Comparison of ENCODE assay signal across 19 cellular contexts in the genomic region with DNA sequence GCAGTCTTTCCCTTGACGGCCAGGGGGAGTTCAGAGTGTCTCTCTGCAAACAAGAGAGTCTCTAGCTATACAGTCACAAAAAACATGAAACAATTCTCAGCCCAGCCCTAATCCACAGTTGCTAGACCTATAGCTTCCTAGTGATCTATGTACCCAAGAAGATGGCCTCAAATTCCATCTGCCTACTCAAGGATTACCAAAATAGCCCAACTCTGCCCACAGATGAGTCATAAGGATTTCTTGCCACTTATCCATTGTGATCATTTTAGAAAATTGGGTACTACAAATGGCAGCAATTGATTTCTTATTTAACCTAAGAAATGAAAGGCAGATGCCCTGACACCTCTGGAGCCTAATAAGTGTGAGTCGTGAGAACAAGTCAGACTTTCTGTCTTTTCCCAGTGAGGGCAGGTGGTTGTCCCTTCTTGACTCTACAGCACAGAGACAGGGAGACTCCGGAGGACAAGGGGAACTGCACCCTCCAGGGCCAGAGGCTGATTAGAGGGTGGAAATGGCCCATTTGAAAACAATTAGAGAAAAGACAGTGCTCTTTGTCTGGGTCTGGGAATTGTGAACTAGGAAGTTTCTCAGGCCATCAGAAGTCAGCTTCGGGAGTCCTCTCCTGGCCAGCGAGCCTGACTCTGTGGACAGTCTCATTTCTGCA.
DNase-seq lines count a peak whose midpoint lies in the region; ATAC-seq, FAIRE-seq and TF ChIP-seq lines count a peak whose summit lies in the region.
"Had no signal": no experiment of that assay in that cellular context is flagged by ENCODE, and none has a peak within 500 bp of the region (broad histone marks: within the 10 kb centered on the region; RNA-seq: fewer than 3 reads in every experiment).

No MANE protein-coding gene starts in this region.

- no peak overlapping the region for H3K9ac ChIP-seq in HepG2 (ENCODE audit: insufficient read depth, low read depth, low read length)

- H3K4me2 ChIP-seq in HepG2 (ENCODE audit: low read depth, low read length) = no peak overlapping the region

- WGBS in HepG2 (ENCODE audit: low lambda C conversion rate) = 52% methylated on average over 5 of the region's 5 CpGs
- WGBS in right lobe of liver (ENCODE audit: insufficient coverage, low coverage, low lambda C conversion rate, missing lambda C conversion rate) = 66% methylated on average over 4 of the region's 5 CpGs
- WGBS in esophagus squamous epithelium, 2 donors = 76 to 82% methylated on average over 4 to 5 of the region's 5 CpGs

- TF ChIP-seq EP300 in HepG2 (IDR thresholded peaks at IDR 0.05; ENCODE audit: low read depth in 2 of 2, low read length in 2 of 2) (no peak), HepG2 (CRISPR knock-in tag; IDR thresholded peaks at IDR 0.05; ENCODE audit: borderline replicate concordance) (no peak)

- TF ChIP-seq POLR2A in HepG2 (IDR thresholded peaks at IDR 0.05; ENCODE audit: insufficient read depth in 1 of 2, low read depth in 2 of 2, low read length in 2 of 2) (no peak), right lobe of liver (IDR thresholded peaks at IDR 0.05) (no peak), esophagus squamous epithelium (IDR thresholded peaks at IDR 0.05) (no peak)

- no peak overlapping the region for H2AFZ ChIP-seq in HepG2 (ENCODE audit: low read length)

- H3K9me3 ChIP-seq in HepG2 (ENCODE audit: low read length) (no peaks in the 10 kb centered on the region), right lobe of liver (no peaks in the 10 kb centered on the region), esophagus squamous epithelium (no peaks in the 10 kb centered on the region)
- H3K9me3 ChIP-seq: adrenal gland, gastroesophageal sphincter, vagina had no signal

- H4K20me1 ChIP-seq in HepG2 (ENCODE audit: insufficient read depth, low read length) = no peaks in the 10 kb centered on the region

- H3K27ac ChIP-seq in HepG2 (ENCODE audit: extremely low read length, insufficient read depth, low read length) (no peak overlapping the region), right lobe of liver (no peak overlapping the region), esophagus squamous epithelium (no peak overlapping the region)
- H3K27ac ChIP-seq: adrenal gland, gastroesophageal sphincter, vagina had no signal

- CTCF ChIA-PET in HepG2 (lab: Yijun Ruan, JAX; ENCODE audit: low intra/inter-chr PET ratio, low total read pairs) = no interaction called here

- no peak for TF ChIP-seq RAD21 in HepG2 (CRISPR knock-in tag; IDR thresholded peaks at IDR 0.05)

- POLR2A ChIA-PET in HepG2 (lab: Yijun Ruan, JAX) = interaction anchor here (0.9 kb wide), 1 partner anchor 182 kb away, joined by 3 read pairs; a partner anchor contains a TSS

- peaks cover 49% of the 10 kb centered on the region for H3K4me1 ChIP-seq in HepG2 (ENCODE audit: insufficient read depth, low read length)
- H3K4me1 ChIP-seq in right lobe of liver = no peaks in the 10 kb centered on the region
- H3K4me1 ChIP-seq in esophagus squamous epithelium = no peaks in the 10 kb centered on the region
- H3K4me1 ChIP-seq: adrenal gland, gastroesophageal sphincter, vagina had no signal

- H3K79me2 ChIP-seq in HepG2 (ENCODE audit: insufficient read depth, low read length) = no peaks in the 10 kb centered on the region

- in situ Hi-C loops in HepG2 (cut with HindIII; ENCODE audit: extremely low pct_ligation_motif_present, low pct_unique_long_range_greater_than_20kb) = no loop called here

- intact Hi-C loops in HepG2 (cut with micrococcal nuclease; ENCODE audit: unreplicated experiment) = no loop called here
- intact Hi-C loops in right lobe of liver (cut with DNase I) = no loop called here
- intact Hi-C loops in esophagus squamous epithelium (cut with DNase I) = loop anchor here (10.0 kb wide), 1 partner anchor 409 kb away; no protein-coding TSS in a partner anchor

- no TSS peak for BruUV-seq in HepG2 (replicated peaks; lab: Mats Ljungman, UMichigan)

- H3K4me3 ChIP-seq in HepG2 (replicated peaks in 1 of 3; ENCODE audit: insufficient read depth in 1 of 3, low read depth in 2 of 3, low read length in 3 of 3) (no peak overlapping the region), right lobe of liver (no peak overlapping the region), esophagus squamous epithelium (no peak overlapping the region)
- H3K4me3 ChIP-seq: adrenal gland, gastroesophageal sphincter, lung, vagina had no signal

- no peak for DNase-seq in HepG2 (ENCODE audit: low spot score)
- DNase-seq in right lobe of liver = no peak
- DNase-seq in islet precursor cell = peak; percentile 91
- DNase-seq in SKM-1 (lab: John Stamatoyannopoulos, UW; ENCODE audit: unreplicated experiment) = no peak
- DNase-seq in esophagus squamous epithelium (lab: John Stamatoyannopoulos, UW) = no peak
- DNase-seq: activated CD4-positive, CD25-positive, alpha-beta regulatory T cell; activated CD8-positive, alpha-beta memory T cell treated with anti-CD3 and anti-CD28 coated beads for 24 hours; adrenal gland; NCI-H1092 treated with DMSO at 0.1 percent for 48 hours; NCI-H226; stimulated activated naive CD8-positive, alpha-beta T cell treated with anti-CD3 and anti-CD28 coated beads, Interleukin-15, amount 100 ng/mL, for 72 hours; T-helper 17 cell had no signal

- peak; percentile 38 for ATAC-seq in HepG2
- no peak for ATAC-seq in right lobe of liver
- peak; percentile 80 for ATAC-seq in SK-N-SH treated with all-trans-retinoic acid at 6 μM for 48 hours
- no peak for ATAC-seq in GM21529 (IDR thresholded peaks at IDR 0.05; ENCODE audit: unreplicated experiment)
- ATAC-seq in HG03378 (IDR thresholded peaks at IDR 0.05; ENCODE audit: unreplicated experiment) = no peak
- ATAC-seq: gastroesophageal sphincter; Right ventricle myocardium inferior; stimulated activated naive CD8-positive, alpha-beta T cell treated with anti-CD3 and anti-CD28 coated beads, Interleukin-15, amount 100 ng/mL, for 72 hours; T-helper 17 cell had no signal

- FAIRE-seq in HepG2 (lab: Jason Lieb, UNC) = no peak

- H3K36me3 ChIP-seq in HepG2 (replicated peaks in 1 of 2; ENCODE audit: control insufficient read depth in 1 of 2, insufficient read depth in 2 of 2, low read length in 2 of 2) (no peaks in the 10 kb centered on the region), right lobe of liver (no peaks in the 10 kb centered on the region), esophagus squamous epithelium (no peaks in the 10 kb centered on the region)
- H3K36me3 ChIP-seq: adrenal gland, gastroesophageal sphincter, vagina had no signal

- TF ChIP-seq CTCF in HepG2 (CRISPR knock-in tag; IDR thresholded peaks at IDR 0.05) (no peak), right lobe of liver (IDR thresholded peaks at IDR 0.05) (no peak), esophagus squamous epithelium (IDR thresholded peaks at IDR 0.05) (no peak)

- no peaks in the 10 kb centered on the region for H3K27me3 ChIP-seq in HepG2 (ENCODE audit: control insufficient read depth in 1 of 2, insufficient read depth in 2 of 2, low read length in 2 of 2)
- no peaks in the 10 kb centered on the region for H3K27me3 ChIP-seq in right lobe of liver
- H3K27me3 ChIP-seq in esophagus squamous epithelium = peaks cover 0 to 3% (median 0%) of the 10 kb centered on the region in 4 donors
- H3K27me3 ChIP-seq: adrenal gland, vagina had no signal

TF ChIP-seq in HepG2, 621 proteins besides CTCF, POLR2A, EP300 and RAD21:
- TF ChIP-seq MAFG (CRISPR knock-in tag; IDR thresholded peaks at IDR 0.05) (no peak), RBFOX2 (IDR thresholded peaks at IDR 0.05; ENCODE audit: low read depth, low read length) (no peak)

TF ChIP-seq in SK-N-SH treated with all-trans-retinoic acid at 6 μM for 48 hours, 23 proteins besides CTCF, POLR2A, EP300 and RAD21 (continues in another document):
- TF ChIP-seq, protein P1, sequence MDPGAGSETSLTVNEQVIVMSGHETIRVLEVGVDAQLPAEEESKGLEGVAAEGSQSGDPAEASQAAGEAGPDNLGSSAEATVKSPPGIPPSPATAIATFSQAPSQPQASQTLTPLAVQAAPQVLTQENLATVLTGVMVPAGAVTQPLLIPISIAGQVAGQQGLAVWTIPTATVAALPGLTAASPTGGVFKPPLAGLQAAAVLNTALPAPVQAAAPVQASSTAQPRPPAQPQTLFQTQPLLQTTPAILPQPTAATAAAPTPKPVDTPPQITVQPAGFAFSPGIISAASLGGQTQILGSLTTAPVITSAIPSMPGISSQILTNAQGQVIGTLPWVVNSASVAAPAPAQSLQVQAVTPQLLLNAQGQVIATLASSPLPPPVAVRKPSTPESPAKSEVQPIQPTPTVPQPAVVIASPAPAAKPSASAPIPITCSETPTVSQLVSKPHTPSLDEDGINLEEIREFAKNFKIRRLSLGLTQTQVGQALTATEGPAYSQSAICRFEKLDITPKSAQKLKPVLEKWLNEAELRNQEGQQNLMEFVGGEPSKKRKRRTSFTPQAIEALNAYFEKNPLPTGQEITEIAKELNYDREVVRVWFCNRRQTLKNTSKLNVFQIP (CRISPR knock-in tag; IDR thresholded peaks at IDR 0.05; ENCODE audit: borderline replicate concordance, low read depth) = no peak
- TF ChIP-seq ISL1 (CRISPR knock-in tag; IDR thresholded peaks at IDR 0.05) (no peak), PPARA (CRISPR knock-in tag; IDR thresholded peaks at IDR 0.05; ENCODE audit: borderline replicate concordance) (no peak), CSDC2 (CRISPR knock-in tag; IDR thresholded peaks at IDR 0.05) (no peak)
- TF ChIP-seq, protein P2, sequence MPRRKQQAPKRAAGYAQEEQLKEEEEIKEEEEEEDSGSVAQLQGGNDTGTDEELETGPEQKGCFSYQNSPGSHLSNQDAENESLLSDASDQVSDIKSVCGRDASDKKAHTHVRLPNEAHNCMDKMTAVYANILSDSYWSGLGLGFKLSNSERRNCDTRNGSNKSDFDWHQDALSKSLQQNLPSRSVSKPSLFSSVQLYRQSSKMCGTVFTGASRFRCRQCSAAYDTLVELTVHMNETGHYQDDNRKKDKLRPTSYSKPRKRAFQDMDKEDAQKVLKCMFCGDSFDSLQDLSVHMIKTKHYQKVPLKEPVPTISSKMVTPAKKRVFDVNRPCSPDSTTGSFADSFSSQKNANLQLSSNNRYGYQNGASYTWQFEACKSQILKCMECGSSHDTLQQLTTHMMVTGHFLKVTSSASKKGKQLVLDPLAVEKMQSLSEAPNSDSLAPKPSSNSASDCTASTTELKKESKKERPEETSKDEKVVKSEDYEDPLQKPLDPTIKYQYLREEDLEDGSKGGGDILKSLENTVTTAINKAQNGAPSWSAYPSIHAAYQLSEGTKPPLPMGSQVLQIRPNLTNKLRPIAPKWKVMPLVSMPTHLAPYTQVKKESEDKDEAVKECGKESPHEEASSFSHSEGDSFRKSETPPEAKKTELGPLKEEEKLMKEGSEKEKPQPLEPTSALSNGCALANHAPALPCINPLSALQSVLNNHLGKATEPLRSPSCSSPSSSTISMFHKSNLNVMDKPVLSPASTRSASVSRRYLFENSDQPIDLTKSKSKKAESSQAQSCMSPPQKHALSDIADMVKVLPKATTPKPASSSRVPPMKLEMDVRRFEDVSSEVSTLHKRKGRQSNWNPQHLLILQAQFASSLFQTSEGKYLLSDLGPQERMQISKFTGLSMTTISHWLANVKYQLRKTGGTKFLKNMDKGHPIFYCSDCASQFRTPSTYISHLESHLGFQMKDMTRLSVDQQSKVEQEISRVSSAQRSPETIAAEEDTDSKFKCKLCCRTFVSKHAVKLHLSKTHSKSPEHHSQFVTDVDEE (CRISPR knock-in tag; IDR thresholded peaks at IDR 0.05) = no peak

Comparison
In these comparisons a context has a peak if more than half of its experiments do, and no peak if none do; other contexts are left out.
1. ATAC-seq: peak in HepG2 (single experiment) and SK-N-SH treated with all-trans-retinoic acid at 6 μM for 48 hours (single experiment); none in right lobe of liver (0 of 4), GM21529 (single experiment) and HG03378 (single experiment).